28 cellular contexts compared by ENCODE assay signal in the genomic region with DNA sequence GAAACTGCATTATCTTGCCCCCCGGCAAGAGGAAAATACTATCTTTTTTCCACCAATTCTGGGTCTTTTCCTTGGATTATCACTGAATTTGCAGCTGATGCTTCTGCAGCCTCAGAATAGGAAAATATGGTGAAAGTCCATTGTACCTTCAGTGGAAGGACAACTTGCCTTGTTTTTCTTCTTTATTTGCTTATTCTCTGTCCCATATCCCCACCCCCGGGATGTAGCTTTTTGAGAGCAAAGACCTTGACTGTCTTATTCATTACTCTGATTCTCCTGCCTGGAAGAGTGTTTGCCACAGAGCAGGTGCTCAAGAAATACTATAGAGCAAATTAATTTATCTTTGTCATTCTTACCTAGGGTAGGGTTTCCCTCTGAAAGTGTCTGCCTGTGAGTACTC.
"Had no signal": no experiment of that assay in that cellular context is flagged by ENCODE, and none has a peak within 500 bp of the region (broad histone marks: within the 10 kb centered on the region; RNA-seq: fewer than 3 reads in every experiment).

No MANE protein-coding gene starts in this region.

- H3K27ac ChIP-seq: ascending aorta, cardiac muscle cell, VCaP had no signal

- H3K36me3 Mint-ChIP-seq: activated naive CD4-positive, alpha-beta T cell treated with anti-CD3 and anti-CD28 coated beads, Interleukin-2, amount 10 ng/mL, durations not matched to agents 7 days and 5 days had no signal

- H3K9me3 Mint-ChIP-seq: activated B cell treated with CpG ODN at 0.5 μM for 24 hours; activated CD4-positive, alpha-beta memory T cell treated with anti-CD3 and anti-CD28 coated beads, Interleukin-2, amount 10 ng/mL, durations not matched to agents 7 days and 5 days; activated naive CD4-positive, alpha-beta T cell treated with anti-CD3 and anti-CD28 coated beads, Interleukin-2, amount 10 ng/mL, durations not matched to agents 7 days and 5 days; central memory CD8-positive, alpha-beta T cell had no signal

- H3K4me3 Mint-ChIP-seq: activated B cell treated with CpG ODN at 0.5 μM for 24 hours; activated CD4-positive, alpha-beta memory T cell treated with anti-CD3 and anti-CD28 coated beads, Interleukin-2, amount 10 ng/mL, durations not matched to agents 7 days and 5 days; activated CD8-positive, alpha-beta memory T cell treated with anti-CD3 and anti-CD28 coated beads, Interleukin-2, amount 10 ng/mL, durations not matched to agents 7 days and 5 days; activated naive CD4-positive, alpha-beta T cell treated with anti-CD3 and anti-CD28 coated beads, Interleukin-2, amount 10 ng/mL, durations not matched to agents 7 days and 5 days; activated naive CD8-positive, alpha-beta T cell; central memory CD8-positive, alpha-beta T cell had no signal

- DNase-seq: activated B cell treated with CpG ODN at 0.5 μM for 24 hours; activated CD4-positive, alpha-beta memory T cell treated with anti-CD3 and anti-CD28 coated beads, Interleukin-2, amount 10 ng/mL, durations not matched to agents 7 days and 5 days; activated CD4-positive, alpha-beta T cell treated with anti-CD3 and anti-CD28 coated beads for 1 hour; activated CD4-positive, alpha-beta T cell treated with anti-CD3 and anti-CD28 coated beads for 48 hours; activated CD8-positive, alpha-beta memory T cell treated with anti-CD3 and anti-CD28 coated beads for 24 hours; activated CD8-positive, alpha-beta memory T cell treated with anti-CD3 and anti-CD28 coated beads, Interleukin-2, amount 10 ng/mL, durations not matched to agents 7 days and 5 days; activated CD8-positive, alpha-beta memory T cell treated with anti-CD3 and anti-CD28 coated beads, Interleukin-2, amount 50 U/mL, for 48 hours; activated effector memory CD4-positive, alpha-beta T cell treated with Interleukin-2 at 50 U/mL for 16 hours; activated naive CD4-positive, alpha-beta T cell treated with anti-CD3 and anti-CD28 coated beads, Interleukin-2, amount 10 ng/mL, durations not matched to agents 7 days and 5 days; activated T-cell treated with anti-CD3 and anti-CD28 coated beads, Interleukin-2, amount 50 U/mL, for 48 hours; amygdala; NCI-H1105; NCI-H1436; NCI-H1694; NCI-H1930; NCI-H2081 treated with DMSO at 0.1 percent for 48 hours; NCI-H2171; NCI-H524 treated with DMSO at 0.1 percent for 48 hours; Right ventricle myocardium superior; SW 1271; T-helper 1 cell; T-helper 2 cell; T-helper 9 cell had no signal

- H3K27ac Mint-ChIP-seq: activated B cell treated with CpG ODN at 0.5 μM for 24 hours; activated CD4-positive, alpha-beta memory T cell treated with anti-CD3 and anti-CD28 coated beads, Interleukin-2, amount 10 ng/mL, durations not matched to agents 7 days and 5 days; activated CD8-positive, alpha-beta memory T cell treated with anti-CD3 and anti-CD28 coated beads, Interleukin-2, amount 10 ng/mL, durations not matched to agents 7 days and 5 days; activated naive CD4-positive, alpha-beta T cell treated with anti-CD3 and anti-CD28 coated beads, Interleukin-2, amount 10 ng/mL, durations not matched to agents 7 days and 5 days; activated naive CD8-positive, alpha-beta T cell had no signal

- H3K4me3 ChIP-seq: ascending aorta, cardiac muscle cell had no signal

- H3K9me3 ChIP-seq: ascending aorta had no signal

- ATAC-seq: activated CD8-positive, alpha-beta memory T cell treated with anti-CD3 and anti-CD28 coated beads, Interleukin-2, amount 10 ng/mL, durations not matched to agents 7 days and 5 days had no signal

- H3K27me3 ChIP-seq: ascending aorta, cardiac muscle cell had no signal

- H3K36me3 ChIP-seq: ascending aorta, cardiac muscle cell had no signal

- H3K27me3 Mint-ChIP-seq: activated B cell treated with CpG ODN at 0.5 μM for 24 hours; activated CD4-positive, alpha-beta memory T cell treated with anti-CD3 and anti-CD28 coated beads, Interleukin-2, amount 10 ng/mL, durations not matched to agents 7 days and 5 days; activated CD8-positive, alpha-beta memory T cell treated with anti-CD3 and anti-CD28 coated beads, Interleukin-2, amount 10 ng/mL, durations not matched to agents 7 days and 5 days; activated naive CD4-positive, alpha-beta T cell treated with anti-CD3 and anti-CD28 coated beads, Interleukin-2, amount 10 ng/mL, durations not matched to agents 7 days and 5 days; activated naive CD8-positive, alpha-beta T cell; central memory CD8-positive, alpha-beta T cell had no signal

- H3K4me1 ChIP-seq: ascending aorta had no signal
